In genomic region chr11:116715383-116715782, GRCh38 we compare ENCODE assay signal across 20 cellular contexts. TPM values are rescaled to one million over a fixed set of nuclear protein-coding genes. Genes with fewer than 3 reads are reported as not detected.
DNase-seq lines count a peak whose midpoint lies in the region; ATAC-seq and TF ChIP-seq lines count a peak whose summit lies in the region.
"Had no signal": no experiment of that assay in that cellular context is flagged by ENCODE, and none has a peak within 500 bp of the region (broad histone marks: within the 10 kb centered on the region; RNA-seq: fewer than 3 reads in every experiment).

No MANE protein-coding gene starts in this region.

- H3K9me3 Mint-ChIP-seq in GM23338 = no peaks in the 10 kb centered on the region
- H3K9me3 Mint-ChIP-seq in neural progenitor cell = no peaks in the 10 kb centered on the region
- no peaks in the 10 kb centered on the region for H3K9me3 Mint-ChIP-seq in effector memory CD8-positive, alpha-beta T cell
- H3K9me3 Mint-ChIP-seq: CD4-positive, alpha-beta T cell; T-cell had no signal

- POLR2A ChIA-PET in GM10248 (lab: Yijun Ruan, JAX) = no interaction called here

- H3K9me3 ChIP-seq in neural progenitor cell (ENCODE audit: low read depth) = no peaks in the 10 kb centered on the region
- H3K9me3 ChIP-seq: BLaER1, Caco-2, HAP-1, Peyer's patch had no signal

- peaks cover 15% of the 10 kb centered on the region for H3K27me3 Mint-ChIP-seq in GM23338 (ENCODE audit: insufficient read depth, low read depth, poor library complexity)
- peaks cover 5% of the 10 kb centered on the region for H3K27me3 Mint-ChIP-seq in neural progenitor cell (ENCODE audit: insufficient read depth, low read depth)
- peaks cover 34 to 50% of the 10 kb centered on the region in 2 donors for H3K27me3 Mint-ChIP-seq in effector memory CD8-positive, alpha-beta T cell

- no peaks in the 10 kb centered on the region for H3K36me3 ChIP-seq in GM23338 (ENCODE audit: insufficient read depth)
- no peaks in the 10 kb centered on the region for H3K36me3 ChIP-seq in brain microvascular endothelial cell (replicated peaks)
- H3K36me3 ChIP-seq in neural progenitor cell = no peaks in the 10 kb centered on the region
- H3K36me3 ChIP-seq: BLaER1, HAP-1, Peyer's patch had no signal

- H3K27ac ChIP-seq in GM23338 (ENCODE audit: low read depth) (no peak overlapping the region), brain microvascular endothelial cell (no peak overlapping the region), neural progenitor cell (no peak overlapping the region)
- H3K27ac ChIP-seq: BLaER1, Peyer's patch had no signal

- H3K27me3 ChIP-seq in GM23338 (ENCODE audit: insufficient read depth) (peaks cover 6% of the 10 kb centered on the region; the same call in 1 of the 2 replicates), brain microvascular endothelial cell (replicated peaks) (no peaks in the 10 kb centered on the region), neural progenitor cell (no peaks in the 10 kb centered on the region)
- H3K27me3 ChIP-seq: BLaER1, Peyer's patch had no signal

- H3K4me2 ChIP-seq in GM23338 (no peak overlapping the region), neural progenitor cell (no peak overlapping the region)
- H3K4me2 ChIP-seq: BLaER1 had no signal

- H3K27ac Mint-ChIP-seq in GM23338 = no peak overlapping the region
- H3K27ac Mint-ChIP-seq in neural progenitor cell = no peak overlapping the region
- H3K27ac Mint-ChIP-seq in effector memory CD8-positive, alpha-beta T cell = no peak overlapping the region
- H3K27ac Mint-ChIP-seq: CD4-positive, alpha-beta T cell; T-cell had no signal

- CTCF ChIA-PET in GM10248 (lab: Yijun Ruan, JAX) = interaction anchor here (0.6 kb wide), 1 partner anchor 390 kb away, joined by 3 read pairs; no protein-coding TSS in a partner anchor

- H3K4me3 Mint-ChIP-seq in GM23338 (no peak overlapping the region), neural progenitor cell (no peak overlapping the region)
- H3K4me3 Mint-ChIP-seq in effector memory CD8-positive, alpha-beta T cell = no peak overlapping the region
- H3K4me3 Mint-ChIP-seq: CD4-positive, alpha-beta T cell; T-cell had no signal

- no peak overlapping the region for H3K4me3 ChIP-seq in GM23338
- H3K4me3 ChIP-seq in brain microvascular endothelial cell (ENCODE audit: low read depth, low read length) = no peak overlapping the region
- no peak overlapping the region for H3K4me3 ChIP-seq in neural progenitor cell
- H3K4me3 ChIP-seq: BLaER1, HAP-1, Peyer's patch had no signal

- peak; percentile 57 to 79 for TF ChIP-seq CTCF in GM23338 (conservative IDR thresholded peaks at IDR 0.05; ENCODE audit: low read depth in 2 of 2)
- peak; percentile 5 for TF ChIP-seq CTCF in brain microvascular endothelial cell (IDR thresholded peaks at IDR 0.05; ENCODE audit: low read depth, low read length, missing control alignments)
- peak; percentile 18 for TF ChIP-seq CTCF in neural progenitor cell (IDR thresholded peaks at IDR 0.05)
- TF ChIP-seq CTCF in GM10248 (IDR thresholded peaks at IDR 0.05; ENCODE audit: control extremely low read depth, extremely low read depth, low read depth, missing control alignments) = no peak

- no peaks in the 10 kb centered on the region for H3K79me2 ChIP-seq in GM23338 (replicated peaks; ENCODE audit: insufficient read depth)
- no peaks in the 10 kb centered on the region for H3K79me2 ChIP-seq in neural progenitor cell (ENCODE audit: low read depth)

- ATAC-seq in GM23338 (peak; percentile 85), GM18519 (IDR thresholded peaks at IDR 0.05; ENCODE audit: low FRiP score, unreplicated experiment) (no peak)
- no peak for ATAC-seq in effector memory CD8-positive, alpha-beta T cell (replicated peaks)
- ATAC-seq: SK-N-SH treated with all-trans-retinoic acid at 6 μM for 48 hours, T-cell had no signal

- H3K36me3 Mint-ChIP-seq in GM23338 (ENCODE audit: low read depth) (no peaks in the 10 kb centered on the region; the same call in 2 of the 3 replicates), neural progenitor cell (no peaks in the 10 kb centered on the region)
- no peaks in the 10 kb centered on the region for H3K36me3 Mint-ChIP-seq in effector memory CD8-positive, alpha-beta T cell (ENCODE audit: insufficient read depth)
- H3K36me3 Mint-ChIP-seq: T-cell had no signal

- H3K4me1 ChIP-seq in GM23338 (ENCODE audit: insufficient read depth) (peaks cover 17% of the 10 kb centered on the region; the same call in 1 of the 2 replicates), neural progenitor cell (peaks cover 20% of the 10 kb centered on the region)
- H3K4me1 ChIP-seq: BLaER1, Caco-2, HAP-1, Peyer's patch had no signal

- in situ Hi-C loops in brain microvascular endothelial cell (cut with HindIII; ENCODE audit: low pct_ligation_motif_present, low sequenced_read_pairs) = no loop called here

- DNase-seq in GM23338 (ENCODE audit: low spot score) = peak; percentile 75
- DNase-seq in HuH-7 (ENCODE audit: low spot score) = peak; percentile 32
- no peak for DNase-seq in brain microvascular endothelial cell
- no peak for DNase-seq in neural progenitor cell (ENCODE audit: low spot score)
- no peak for DNase-seq in GM10248 (ENCODE audit: extremely low spot score)
- no peak for DNase-seq in effector memory CD8-positive, alpha-beta T cell
- DNase-seq: Caco-2; CD4-positive, alpha-beta T cell; DMS 273 treated with DMSO at 0.1 percent for 48 hours; DMS79 treated with DMSO at 0.1 percent for 48 hours; KBM-7; NCI-H1092 treated with DMSO at 0.1 percent for 48 hours; NCI-H1436 treated with DMSO at 0.1 percent for 48 hours; NCI-H69; Peyer's patch; T-cell had no signal

- H3F3A ChIP-seq in GM23338 (replicated peaks; ENCODE audit: low read depth) (no peaks in the 10 kb centered on the region), neural progenitor cell (ENCODE audit: low read depth) (peaks cover 8% of the 10 kb centered on the region)

- H3K9ac ChIP-seq in neural progenitor cell = no peak overlapping the region
- H3K9ac ChIP-seq: BLaER1 had no signal

- H3K4me1 Mint-ChIP-seq in GM23338 (peaks cover 21% of the 10 kb centered on the region), neural progenitor cell (peaks cover 9% of the 10 kb centered on the region)
- H3K4me1 Mint-ChIP-seq in effector memory CD8-positive, alpha-beta T cell (ENCODE audit: low read depth in 2 of 2) = no peaks in the 10 kb centered on the region
- H3K4me1 Mint-ChIP-seq: T-cell had no signal

- H3K9me2 ChIP-seq in GM23338 (ENCODE audit: insufficient read depth) = 0 out of 2 replicates have a peak, but pooled peaks cover 3% of the 10 kb centered on the region

- H4K20me1 ChIP-seq in GM23338 (replicated peaks; ENCODE audit: insufficient read depth) (no peaks in the 10 kb centered on the region), neural progenitor cell (ENCODE audit: low read depth) (no peaks in the 10 kb centered on the region)
- H4K20me1 ChIP-seq: BLaER1 had no signal

- no peak overlapping the region for H2AFZ ChIP-seq in GM23338
- no peak overlapping the region for H2AFZ ChIP-seq in neural progenitor cell (replicated peaks)

TF ChIP-seq in GM23338, 12 proteins besides CTCF, POLR2A, EP300 and RAD21 (continues in another document):
- TF ChIP-seq EZH2phosphoT487 (IDR thresholded peaks at IDR 0.05; ENCODE audit: unreplicated experiment) (no peak), REST (IDR thresholded peaks at IDR 0.05; ENCODE audit: unreplicated experiment) (no peak), NANOG (IDR thresholded peaks at IDR 0.05; ENCODE audit: borderline replicate concordance) (no peak), EZH2 (IDR thresholded peaks at IDR 0.05; ENCODE audit: low read depth, unreplicated experiment) (no peak), ZNF114 (CRISPR knock-in tag; IDR thresholded peaks at IDR 0.05) (no peak)

RNA-seq across cellular contexts. Expression of gene BUD13, which starts 57.4 kb away (rescaled TPM):
- 17.6 and 24.8 TPM in 2 replicates for total RNA-seq in GM23338 (2014; rRNA removed; shearing (Covaris generic))
- polyA plus RNA-seq in GM23338 (2016; fragmentation: Nextera tagmentation; extraction: Ambion mirVana) = 13.4 and 17.0 TPM in 2 replicates
- 31.5 and 33.8 TPM in 2 replicates for total RNA-seq in neural progenitor cell (ENCODE audit: low replicate concordance)

Comparison
In these comparisons a context has a peak if more than half of its experiments do, and no peak if none do; other contexts are left out.
1. DNase-seq: peak in GM23338 (single experiment) and HuH-7 (single experiment); none in brain microvascular endothelial cell (single experiment), neural progenitor cell (single experiment), GM10248 (single experiment) and effector memory CD8-positive, alpha-beta T cell (0 of 3).